ENCODE assay signal across 8 cellular contexts in the genomic region with DNA sequence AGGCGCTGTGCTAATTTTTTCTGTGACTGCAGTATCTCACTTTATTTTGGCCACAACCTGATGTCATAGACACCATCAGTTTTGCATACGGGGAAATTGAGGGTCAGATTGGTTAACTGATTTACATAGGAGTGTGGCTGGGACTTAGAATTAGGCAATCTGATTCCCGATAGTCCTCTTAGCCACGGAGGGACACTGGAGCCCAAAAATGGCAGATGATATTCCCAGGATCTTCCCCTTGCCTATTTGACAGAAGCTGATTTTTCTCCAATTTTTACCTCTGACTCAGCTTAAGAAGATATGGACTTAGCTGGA. TPM values are rescaled to one million over a fixed set of nuclear protein-coding genes. Genes with fewer than 3 reads are reported as not detected.
DNase-seq lines count a peak whose midpoint lies in the region; ATAC-seq, FAIRE-seq and TF ChIP-seq lines count a peak whose summit lies in the region.

No MANE protein-coding gene starts in this region.

- no peak for FAIRE-seq in keratinocyte (lab: Jason Lieb, UNC)

- intact Hi-C loops in sciatic nerve (cut with DNase I), result no loop called here

- no peaks in the 10 kb centered on the region for H3K9me1 ChIP-seq in keratinocyte (ENCODE audit: control insufficient read depth, extremely low read depth, insufficient read depth, low read length)

- H3K4me1 Mint-ChIP-seq in GM23338, result peaks cover 60% of the 10 kb centered on the region
- H3K4me1 Mint-ChIP-seq in activated CD8-positive, alpha-beta T cell treated with anti-CD3 and anti-CD28 coated beads, Interleukin-2, amount 10 ng/mL, durations not matched to agents 7 days and 5 days (ENCODE audit: low read depth), result peaks cover 53% of the 10 kb centered on the region

- H3K27ac Mint-ChIP-seq in GM23338, result no peak overlapping the region
- peak overlapping the region; percentile 54 for H3K27ac Mint-ChIP-seq in activated CD8-positive, alpha-beta T cell treated with anti-CD3 and anti-CD28 coated beads, Interleukin-2, amount 10 ng/mL, durations not matched to agents 7 days and 5 days

- no peak overlapping the region for H2AFZ ChIP-seq in GM23338
- no peak overlapping the region for H2AFZ ChIP-seq in keratinocyte (ENCODE audit: control insufficient read depth, low read length)

- CTCF ChIA-PET in activated CD8-positive, alpha-beta T cell treated with anti-CD3 and anti-CD28 coated beads, Interleukin-2, amount 10 ng/mL, durations not matched to agents 7 days and 5 days (lab: Charles Lee), result interaction anchor here (0.9 to 2.0 kb wide), 6 partner anchors 10 to 255 kb away, joined by 3 to 5 read pairs (median 3); no protein-coding TSS in a partner anchor

- H3K4me1 ChIP-seq in BLaER1 (peaks cover 41% of the 10 kb centered on the region), GM23338 (ENCODE audit: insufficient read depth) (peaks cover 58% of the 10 kb centered on the region), keratinocyte (ENCODE audit: control insufficient read depth, extremely low read depth, insufficient read depth, low read length) (peaks cover 24% of the 10 kb centered on the region)

- peaks cover 53% of the 10 kb centered on the region for H4K20me1 ChIP-seq in BLaER1
- peaks cover 12% of the 10 kb centered on the region for H4K20me1 ChIP-seq in GM23338 (replicated peaks; ENCODE audit: insufficient read depth)
- no peaks in the 10 kb centered on the region for H4K20me1 ChIP-seq in keratinocyte (ENCODE audit: control insufficient read depth, extremely low read depth, insufficient read depth, low read length)

- H3K4me2 ChIP-seq in BLaER1, result peak overlapping the region; percentile 92
- peak overlapping the region; percentile 87 for H3K4me2 ChIP-seq in GM23338
- peak overlapping the region; percentile 99 for H3K4me2 ChIP-seq in keratinocyte (ENCODE audit: control insufficient read depth, extremely low read depth, insufficient read depth, low read depth, low read length)

- dilution Hi-C loops in keratinocyte (cut with MboI; ENCODE audit: extremely low pct_ligation_motif_present, low sequenced_read_pairs), result no loop called here

- no peaks in the 10 kb centered on the region for H3K9me3 Mint-ChIP-seq in GM23338
- H3K9me3 Mint-ChIP-seq in activated CD8-positive, alpha-beta T cell treated with anti-CD3 and anti-CD28 coated beads, Interleukin-2, amount 10 ng/mL, durations not matched to agents 7 days and 5 days (ENCODE audit: insufficient read depth), result no peaks in the 10 kb centered on the region

- H3K36me3 Mint-ChIP-seq in GM23338 (ENCODE audit: low read depth), result no peaks in the 10 kb centered on the region; the same call in 2 of the 3 replicates
- peaks cover 6% of the 10 kb centered on the region for H3K36me3 Mint-ChIP-seq in activated CD8-positive, alpha-beta T cell treated with anti-CD3 and anti-CD28 coated beads, Interleukin-2, amount 10 ng/mL, durations not matched to agents 7 days and 5 days (ENCODE audit: low read depth)

- H3K27me3 ChIP-seq in BLaER1, result peaks cover 36% of the 10 kb centered on the region
- peaks cover 48% of the 10 kb centered on the region for H3K27me3 ChIP-seq in GM23338 (ENCODE audit: insufficient read depth)
- H3K27me3 ChIP-seq in keratinocyte (ENCODE audit: control insufficient read depth, extremely low read depth, insufficient read depth, low read length), result no peaks in the 10 kb centered on the region

- no peaks in the 10 kb centered on the region for H3K9me2 ChIP-seq in GM23338 (ENCODE audit: insufficient read depth)

- POLR2A ChIA-PET in activated CD8-positive, alpha-beta T cell treated with anti-CD3 and anti-CD28 coated beads, Interleukin-2, amount 10 ng/mL, durations not matched to agents 7 days and 5 days (lab: Charles Lee), result interaction anchor here (1.2 kb wide), 1 partner anchor 16 kb away, joined by 3 read pairs; no protein-coding TSS in a partner anchor

- H3K4me3 ChIP-seq in BLaER1, result peak overlapping the region; percentile 92
- H3K4me3 ChIP-seq in GM23338, result peak overlapping the region; percentile 61
- H3K4me3 ChIP-seq in keratinocyte (ENCODE audit: control insufficient read depth in 2 of 3, extremely low read depth in 1 of 3, insufficient read depth in 2 of 3, low read depth in 1 of 3, low read length in 3 of 3), result peak overlapping the region; percentile 66 to 82 (median 79)

- peaks cover 30% of the 10 kb centered on the region for H3K27me3 Mint-ChIP-seq in GM23338 (ENCODE audit: insufficient read depth, low read depth, poor library complexity)
- no peaks in the 10 kb centered on the region for H3K27me3 Mint-ChIP-seq in activated CD8-positive, alpha-beta T cell treated with anti-CD3 and anti-CD28 coated beads, Interleukin-2, amount 10 ng/mL, durations not matched to agents 7 days and 5 days (ENCODE audit: low read depth)

- no peaks in the 10 kb centered on the region for H3F3A ChIP-seq in GM23338 (replicated peaks; ENCODE audit: low read depth)

- H3K27ac ChIP-seq in BLaER1 (no peak overlapping the region), GM23338 (ENCODE audit: low read depth) (no peak overlapping the region), keratinocyte (ENCODE audit: control insufficient read depth, insufficient read depth, low read length) (peak overlapping the region; percentile 2), substantia nigra (ENCODE audit: low read depth, low read length, poor library complexity, severe bottlenecking) (peak overlapping the region; percentile 86)

- H3K79me2 ChIP-seq in GM23338 (replicated peaks; ENCODE audit: insufficient read depth) (peaks cover 50% of the 10 kb centered on the region), keratinocyte (ENCODE audit: control insufficient read depth, insufficient read depth, low read length) (peaks cover 3% of the 10 kb centered on the region)

- H3K36me3 ChIP-seq in BLaER1 (peaks cover 3% of the 10 kb centered on the region; the same call in 1 of the 2 replicates), GM23338 (ENCODE audit: insufficient read depth) (no peaks in the 10 kb centered on the region), keratinocyte (ENCODE audit: control insufficient read depth in 2 of 2, extremely low read depth in 1 of 2, insufficient read depth in 2 of 2, low read length in 2 of 2) (no peaks in the 10 kb centered on the region)

- DNase-seq in GM23338 (ENCODE audit: low spot score) (no peak), keratinocyte (ENCODE audit: low read depth, low spot score) (no peak), substantia nigra (lab: John Stamatoyannopoulos, UW) (no peak), sciatic nerve (ENCODE audit: low spot score) (no peak), SKM-1 treated with dmso at 0.1 percent for 144 hours (lab: John Stamatoyannopoulos, UW; ENCODE audit: unreplicated experiment) (no peak), Kasumi-1 (lab: John Stamatoyannopoulos, UW) (no peak)
- DNase-seq in activated CD8-positive, alpha-beta T cell treated with anti-CD3 and anti-CD28 coated beads, Interleukin-2, amount 10 ng/mL, durations not matched to agents 7 days and 5 days, result no peak

- H3K9me3 ChIP-seq in BLaER1 (no peaks in the 10 kb centered on the region), keratinocyte (ENCODE audit: control insufficient read depth, low read depth, low read length) (no peaks in the 10 kb centered on the region)

- TF ChIP-seq CTCF in GM23338 (conservative IDR thresholded peaks at IDR 0.05; ENCODE audit: low read depth in 2 of 2) (no peak), keratinocyte (optimal IDR thresholded peaks at IDR 0.05 in 1 of 3, IDR thresholded peaks at IDR 0.05 in 1 of 3, conservative IDR thresholded peaks at IDR 0.05 in 1 of 3; ENCODE audit: extremely low read depth in 1 of 3, insufficient read depth in 2 of 3, low read length in 3 of 3) (no peak)

- ATAC-seq in GM23338 (no peak), sciatic nerve (no peak)
- ATAC-seq in activated CD8-positive, alpha-beta T cell treated with anti-CD3 and anti-CD28 coated beads, Interleukin-2, amount 10 ng/mL, durations not matched to agents 7 days and 5 days, result no peak

- H3K9ac ChIP-seq in BLaER1, result 0 out of 2 replicates have a peak overlapping the region, but pooled peaks have one; percentile 84
- H3K9ac ChIP-seq in keratinocyte (ENCODE audit: control insufficient read depth, extremely low read depth, insufficient read depth, low read length), result peak overlapping the region; percentile 74

- H3K4me3 Mint-ChIP-seq in GM23338, result peak overlapping the region; percentile 76
- peak overlapping the region; percentile 76 for H3K4me3 Mint-ChIP-seq in activated CD8-positive, alpha-beta T cell treated with anti-CD3 and anti-CD28 coated beads, Interleukin-2, amount 10 ng/mL, durations not matched to agents 7 days and 5 days

TF ChIP-seq in GM23338, 12 proteins besides CTCF, POLR2A, EP300 and RAD21 (continues in another document):
- no peak for TF ChIP-seq JUNB (IDR thresholded peaks at IDR 0.05; ENCODE audit: unreplicated experiment)
- TF ChIP-seq ZNF331 (CRISPR knock-in tag; IDR thresholded peaks at IDR 0.05; ENCODE audit: low read depth), result no peak

RNA-seq across cellular contexts. Expression of gene CPD, which starts 1.3 kb away (rescaled TPM):
- total RNA-seq in GM23338 (2014; rRNA removed; shearing (Covaris generic)), result 54.7 and 57.8 TPM in 2 replicates
- polyA plus RNA-seq in GM23338 (2016; fragmentation: Nextera tagmentation; extraction: Ambion mirVana) (6.2 and 6.3 TPM in 2 replicates), keratinocyte (24.0 to 30.5 TPM (median 29.3 TPM) in 3 replicates)
- total RNA-seq in activated CD8-positive, alpha-beta T cell treated with anti-CD3 and anti-CD28 coated beads, Interleukin-2, amount 10 ng/mL, durations not matched to agents 7 days and 5 days, result 10 to 100 TPM; 18.6 to 19.1 TPM
- polyA plus RNA-seq in keratinocyte (2011; ENCODE audit: low read depth), result 15.1 TPM
- 7.9 and 13.4 TPM in 2 replicates for polyA plus RNA-seq in keratinocyte (2011; cell fraction: cytosol; rRNA removed)
- 29.4 and 38.1 TPM in 2 replicates for polyA plus RNA-seq in keratinocyte (2011; cell fraction: nucleus; rRNA removed)
- polyA plus RNA-seq in keratinocyte (2012; ENCODE audit: low replicate concordance), result 13.4 and 25.3 TPM in 2 replicates
- 35.1 to 116 TPM (median 83.6 TPM) in 3 replicates for polyA minus RNA-seq in keratinocyte
- 32.0 TPM for polyA minus RNA-seq in keratinocyte (2011; cell fraction: cytosol; rRNA and poly(A)+ RNA removed)
- polyA minus RNA-seq in keratinocyte (2011; cell fraction: nucleus; rRNA and poly(A)+ RNA removed), result 87.4 and 186 TPM in 2 replicates
- total RNA-seq in sciatic nerve, result 53.2 TPM

RNA-seq across cellular contexts. Expression of gene TMIGD1, which starts 46.2 kb away (rescaled TPM):
- total RNA-seq in GM23338 (2014; rRNA removed; shearing (Covaris generic)), result not detected in 2 replicates
- not detected in 2 replicates for polyA plus RNA-seq in GM23338 (2016; fragmentation: Nextera tagmentation; extraction: Ambion mirVana)
- total RNA-seq in activated CD8-positive, alpha-beta T cell treated with anti-CD3 and anti-CD28 coated beads, Interleukin-2, amount 10 ng/mL, durations not matched to agents 7 days and 5 days, result not detected
- polyA plus RNA-seq in keratinocyte, result not detected in 3 replicates
- not detected for polyA plus RNA-seq in keratinocyte (2011; ENCODE audit: low read depth)
- polyA plus RNA-seq in keratinocyte (2011; cell fraction: cytosol; rRNA removed), result not detected in 2 replicates
- polyA plus RNA-seq in keratinocyte (2011; cell fraction: nucleus; rRNA removed), result not detected in 2 replicates
- not detected in 2 replicates for polyA plus RNA-seq in keratinocyte (2012; ENCODE audit: low replicate concordance)
- not detected in 3 replicates for polyA minus RNA-seq in keratinocyte
- polyA minus RNA-seq in keratinocyte (2011; cell fraction: cytosol; rRNA and poly(A)+ RNA removed), result not detected
- not detected in 2 replicates for polyA minus RNA-seq in keratinocyte (2011; cell fraction: nucleus; rRNA and poly(A)+ RNA removed)
- total RNA-seq in sciatic nerve, result not detected

Comparison
In these comparisons a context has a peak if more than half of its experiments do, and no peak if none do; other contexts are left out.
1. H3K27ac ChIP-seq: peak in keratinocyte (single experiment) and substantia nigra (single experiment); none in BLaER1 (single experiment) and GM23338 (single experiment).
2. Peak in every context shown above with its lines, with median percentiles within 50 percentile points of each other: H3K4me2 ChIP-seq and H3K4me3 ChIP-seq.